In the genomic region with DNA sequence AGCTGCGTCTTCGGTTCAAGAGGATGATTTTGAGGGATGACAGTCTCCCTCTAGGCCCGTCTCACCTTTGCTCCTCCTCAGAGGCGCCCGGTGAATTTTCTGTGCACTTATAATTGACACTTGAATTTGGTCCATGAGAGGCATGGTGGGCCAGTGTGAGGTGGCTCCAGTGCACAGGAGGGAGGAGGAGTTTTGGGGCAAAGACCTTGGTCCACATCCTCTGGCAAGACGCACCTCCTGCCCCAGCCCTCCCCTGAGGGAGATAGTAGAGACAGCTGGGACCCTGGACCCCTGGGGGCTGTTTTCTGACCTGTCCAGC, we compare ENCODE assay signal across 1 cellular context.
TF ChIP-seq lines count a peak whose summit lies in the region.

No MANE protein-coding gene starts in this region.

TF ChIP-seq in H1, 55 proteins besides CTCF, POLR2A, EP300 and RAD21:
- TF ChIP-seq EGR1 (IDR thresholded peaks at IDR 0.05; ENCODE audit: borderline replicate concordance, low read depth, low read length) (no peak), CHD2 (IDR thresholded peaks at IDR 0.05; ENCODE audit: low read length) (no peak), KDM4A (IDR thresholded peaks at IDR 0.05; ENCODE audit: low read depth, low read length, severe bottlenecking) (no peak), ZNF274 (IDR thresholded peaks at IDR 0.05; ENCODE audit: borderline replicate concordance, extremely low read depth, low read length) (no peak)
- TF ChIP-seq, protein P1, sequence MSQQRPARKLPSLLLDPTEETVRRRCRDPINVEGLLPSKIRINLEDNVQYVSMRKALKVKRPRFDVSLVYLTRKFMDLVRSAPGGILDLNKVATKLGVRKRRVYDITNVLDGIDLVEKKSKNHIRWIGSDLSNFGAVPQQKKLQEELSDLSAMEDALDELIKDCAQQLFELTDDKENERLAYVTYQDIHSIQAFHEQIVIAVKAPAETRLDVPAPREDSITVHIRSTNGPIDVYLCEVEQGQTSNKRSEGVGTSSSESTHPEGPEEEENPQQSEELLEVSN (IDR thresholded peaks at IDR 0.05): no peak
